ENCODE assay signal across 27 cellular contexts in genomic region chr5:14504332-14504727, GRCh38.
"Had no signal": no experiment of that assay in that cellular context is flagged by ENCODE, and none has a peak within 500 bp of the region (broad histone marks: within the 10 kb centered on the region; RNA-seq: fewer than 3 reads in every experiment).

No MANE protein-coding gene starts in this region.

- H3K9me3 Mint-ChIP-seq: memory B cell; mesothelial cell of epicardium; naive B cell; natural killer cell treated with Interleukin-12 subunit alpha and Interleukin-12 subunit beta and Interleukin-15 and Interleukin-18, amount 100 ng/mL, for 72 hours; neural progenitor cell; stimulated activated naive B cell treated with anti-CD40 and anti-IgM and Interleukin-4, amounts not matched to agents 10 μg/mL and 1 μg/mL and 100 μg/mL, for 72 hours; stimulated activated naive CD8-positive, alpha-beta T cell treated with anti-CD3 and anti-CD28 coated beads, Interleukin-15, Interleukin-2, amounts not matched to agents 100 ng/mL and 50 ng/mL, for 24 hours had no signal

- H3K36me3 Mint-ChIP-seq: natural killer cell treated with Interleukin-12 subunit alpha and Interleukin-12 subunit beta and Interleukin-15 and Interleukin-18, amount 100 ng/mL, for 72 hours had no signal

- H3K4me1 ChIP-seq: esophagus muscularis mucosa, neural progenitor cell, prostate gland, transverse colon, upper lobe of right lung, uterus had no signal

- H3K9ac ChIP-seq: neural progenitor cell had no signal

- H3K36me3 ChIP-seq: neural progenitor cell, prostate gland, uterus had no signal

- H3K27me3 Mint-ChIP-seq: memory B cell; naive B cell; natural killer cell treated with Interleukin-12 subunit alpha and Interleukin-12 subunit beta and Interleukin-15 and Interleukin-18, amount 100 ng/mL, for 72 hours; stimulated activated naive B cell treated with anti-CD40 and anti-IgM and Interleukin-4, amounts not matched to agents 10 μg/mL and 1 μg/mL and 100 μg/mL, for 72 hours; stimulated activated naive CD8-positive, alpha-beta T cell treated with anti-CD3 and anti-CD28 coated beads, Interleukin-15, Interleukin-2, amounts not matched to agents 100 ng/mL and 50 ng/mL, for 24 hours had no signal

- DNase-seq: cerebellar nuclear complex; effector CD8-positive, alpha-beta T cell; foreskin melanocyte; glutamatergic neuron; heart right ventricle; hippocampal formation; islet precursor cell; kidney glomerular epithelial cell; left colon; mucosa of descending colon; naive B cell; stimulated activated naive B cell treated with anti-CD40 and anti-IgM and Interleukin-4, amounts not matched to agents 10 μg/mL and 1 μg/mL and 100 μg/mL, for 72 hours; transverse colon; upper lobe of right lung; uterus had no signal

- H3K27ac Mint-ChIP-seq: memory B cell; mesothelial cell of epicardium; naive B cell; natural killer cell treated with Interleukin-12 subunit alpha and Interleukin-12 subunit beta and Interleukin-15 and Interleukin-18, amount 100 ng/mL, for 72 hours; neural progenitor cell; stimulated activated naive B cell treated with anti-CD40 and anti-IgM and Interleukin-4, amounts not matched to agents 10 μg/mL and 1 μg/mL and 100 μg/mL, for 72 hours; stimulated activated naive CD8-positive, alpha-beta T cell treated with anti-CD3 and anti-CD28 coated beads, Interleukin-15, Interleukin-2, amounts not matched to agents 100 ng/mL and 50 ng/mL, for 24 hours had no signal

- H3K4me3 ChIP-seq: esophagus muscularis mucosa, heart right ventricle, lung, mucosa of descending colon, neural progenitor cell, prostate gland, right atrium auricular region, transverse colon, upper lobe of right lung, uterus had no signal

- H3K9me3 ChIP-seq: esophagus muscularis mucosa, heart right ventricle, mucosa of descending colon, prostate gland, right atrium auricular region, transverse colon, upper lobe of right lung, uterus had no signal

- H3K27ac ChIP-seq: esophagus muscularis mucosa, neural progenitor cell, prostate gland, transverse colon, upper lobe of right lung, uterus had no signal

- H2AFZ ChIP-seq: neural progenitor cell had no signal

- H3K4me2 ChIP-seq: neural progenitor cell had no signal

- H3K4me3 Mint-ChIP-seq: memory B cell; mesothelial cell of epicardium; naive B cell; natural killer cell treated with Interleukin-12 subunit alpha and Interleukin-12 subunit beta and Interleukin-15 and Interleukin-18, amount 100 ng/mL, for 72 hours; neural progenitor cell; stimulated activated naive B cell treated with anti-CD40 and anti-IgM and Interleukin-4, amounts not matched to agents 10 μg/mL and 1 μg/mL and 100 μg/mL, for 72 hours; stimulated activated naive CD8-positive, alpha-beta T cell treated with anti-CD3 and anti-CD28 coated beads, Interleukin-15, Interleukin-2, amounts not matched to agents 100 ng/mL and 50 ng/mL, for 24 hours had no signal

- H3K27me3 ChIP-seq: esophagus muscularis mucosa, heart right ventricle, neural progenitor cell, right atrium auricular region, transverse colon, upper lobe of right lung, uterus had no signal

- FAIRE-seq: colon, endothelial cell of umbilical vein had no signal

- ATAC-seq: left colon; mucosa of descending colon; natural killer cell treated with Interleukin-12 subunit alpha and Interleukin-12 subunit beta and Interleukin-15 and Interleukin-18, amount 100 ng/mL, for 72 hours; sciatic nerve; stimulated activated naive B cell treated with anti-CD40 and anti-IgM and Interleukin-4, amounts not matched to agents 10 μg/mL and 1 μg/mL and 100 μg/mL, for 72 hours had no signal

- H3K4me1 Mint-ChIP-seq: memory B cell; mesothelial cell of epicardium; neural progenitor cell; stimulated activated naive B cell treated with anti-CD40 and anti-IgM and Interleukin-4, amounts not matched to agents 10 μg/mL and 1 μg/mL and 100 μg/mL, for 72 hours had no signal
